Comparison of ENCODE assay signal across 27 cellular contexts in the genomic region with DNA sequence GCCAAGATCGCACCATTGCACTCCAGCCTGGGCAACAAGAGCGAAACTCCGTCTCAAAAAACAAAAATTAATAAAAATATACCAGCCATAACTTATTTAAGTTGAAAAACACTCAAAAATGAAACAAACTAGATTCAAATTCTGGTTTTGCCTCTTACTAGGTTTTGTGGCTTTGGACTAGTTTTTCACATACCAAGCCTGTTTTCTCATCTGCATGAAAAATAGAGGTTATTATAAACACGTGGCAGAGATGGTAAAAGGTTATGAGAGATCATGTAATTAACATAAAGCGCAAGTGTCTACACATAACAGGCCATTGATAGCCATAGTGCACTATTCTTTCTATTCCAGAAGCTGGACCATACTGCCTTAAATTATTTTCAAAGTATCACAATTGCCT. TPM values are rescaled to one million over a fixed set of nuclear protein-coding genes. Genes with fewer than 3 reads are reported as not detected.
DNase-seq lines count a peak whose midpoint lies in the region; TF ChIP-seq lines count a peak whose summit lies in the region.
"Had no signal": no experiment of that assay in that cellular context is flagged by ENCODE, and none has a peak within 500 bp of the region (broad histone marks: within the 10 kb centered on the region; RNA-seq: fewer than 3 reads in every experiment).

No MANE protein-coding gene starts in this region.

- H3K27ac Mint-ChIP-seq in HFFc6, result peak overlapping the region; percentile 82
- H3K27ac Mint-ChIP-seq: activated CD8-positive, alpha-beta T cell treated with anti-CD3 and anti-CD28 coated beads for 36 hours; activated naive CD4-positive, alpha-beta T cell treated with anti-CD3 and anti-CD28 coated beads, Interleukin-2, amount 50 U/mL, for 24 hours; activated T-helper 17 cell treated with anti-CD3 and anti-CD28 coated beads, Interleukin-2, amount 50 U/mL, for 72 hours; CD4-positive, CD25-positive, alpha-beta regulatory T cell; GM23338; memory B cell; progenitor cell of endocrine pancreas; stimulated activated memory B cell treated with anti-CD40 and anti-IgM and Interleukin-4, amounts not matched to agents 10 μg/mL and 1 μg/mL and 100 μg/mL, for 72 hours; T-helper 17 cell had no signal

- H3K9me3 Mint-ChIP-seq in HFFc6, result no peaks in the 10 kb centered on the region
- H3K9me3 Mint-ChIP-seq: activated CD8-positive, alpha-beta T cell treated with anti-CD3 and anti-CD28 coated beads for 36 hours; activated naive CD4-positive, alpha-beta T cell treated with anti-CD3 and anti-CD28 coated beads, Interleukin-2, amount 50 U/mL, for 24 hours; activated T-helper 17 cell treated with anti-CD3 and anti-CD28 coated beads, Interleukin-2, amount 50 U/mL, for 72 hours; CD4-positive, CD25-positive, alpha-beta regulatory T cell; GM23338; memory B cell; stimulated activated memory B cell treated with anti-CD40 and anti-IgM and Interleukin-4, amounts not matched to agents 10 μg/mL and 1 μg/mL and 100 μg/mL, for 72 hours had no signal

- H3K27ac ChIP-seq in angular gyrus (ENCODE audit: low read depth, low read length) (peak overlapping the region; percentile 66), fibroblast of lung (ENCODE audit: insufficient read depth, low read length) (no peak overlapping the region)
- H3K27ac ChIP-seq: right lobe of liver, suprapubic skin had no signal

- no peak overlapping the region for H3K9ac ChIP-seq in fibroblast of lung (ENCODE audit: insufficient read depth, low read length)
- H3K9ac ChIP-seq in skeletal muscle satellite cell (ENCODE audit: low read depth, low read length), result peak overlapping the region; percentile 40

- H3K4me3 ChIP-seq in fibroblast of lung (replicated peaks in 1 of 4; ENCODE audit: control extremely low read depth in 1 of 4, insufficient read depth in 1 of 4, low read depth in 3 of 4, low read length in 4 of 4), result no peak overlapping the region
- H3K4me3 ChIP-seq in skeletal muscle satellite cell (ENCODE audit: low read length), result no peak overlapping the region
- H3K4me3 ChIP-seq: GM23338, right lobe of liver, suprapubic skin had no signal

- no peaks in the 10 kb centered on the region for H3K79me2 ChIP-seq in fibroblast of lung (ENCODE audit: control insufficient read depth, insufficient read depth, low read length)

- H3K36me3 ChIP-seq in fibroblast of lung (ENCODE audit: control insufficient read depth, insufficient read depth, low read length) (no peaks in the 10 kb centered on the region), skeletal muscle satellite cell (ENCODE audit: insufficient read depth, low read length) (no peaks in the 10 kb centered on the region)
- H3K36me3 ChIP-seq: right lobe of liver, suprapubic skin had no signal

- TF ChIP-seq CTCF in HFFc6 (IDR thresholded peaks at IDR 0.05) (no peak), fibroblast of lung (conservative IDR thresholded peaks at IDR 0.05 in 1 of 2, IDR thresholded peaks at IDR 0.05 in 1 of 2; ENCODE audit: low read depth in 1 of 2, low read length in 2 of 2) (no peak)

- no peaks in the 10 kb centered on the region for H3K27me3 ChIP-seq in fibroblast of lung (ENCODE audit: control insufficient read depth, insufficient read depth, low read length)
- no peaks in the 10 kb centered on the region for H3K27me3 ChIP-seq in skeletal muscle satellite cell (ENCODE audit: control insufficient read depth, insufficient read depth, low read length)
- H3K27me3 ChIP-seq: right lobe of liver, suprapubic skin had no signal

- H3K36me3 Mint-ChIP-seq in HFFc6 (ENCODE audit: low read depth), result no peaks in the 10 kb centered on the region
- H3K36me3 Mint-ChIP-seq: activated naive CD4-positive, alpha-beta T cell treated with anti-CD3 and anti-CD28 coated beads, Interleukin-2, amount 50 U/mL, for 24 hours; CD4-positive, CD25-positive, alpha-beta regulatory T cell; memory B cell; stimulated activated memory B cell treated with anti-CD40 and anti-IgM and Interleukin-4, amounts not matched to agents 10 μg/mL and 1 μg/mL and 100 μg/mL, for 72 hours had no signal

- peak overlapping the region; percentile 18; the same call in 1 of the 2 replicates for H3K4me3 Mint-ChIP-seq in HFFc6
- H3K4me3 Mint-ChIP-seq: activated CD8-positive, alpha-beta T cell treated with anti-CD3 and anti-CD28 coated beads for 36 hours; activated naive CD4-positive, alpha-beta T cell treated with anti-CD3 and anti-CD28 coated beads, Interleukin-2, amount 50 U/mL, for 24 hours; activated T-helper 17 cell treated with anti-CD3 and anti-CD28 coated beads, Interleukin-2, amount 50 U/mL, for 72 hours; CD4-positive, CD25-positive, alpha-beta regulatory T cell; GM23338; memory B cell; stimulated activated memory B cell treated with anti-CD40 and anti-IgM and Interleukin-4, amounts not matched to agents 10 μg/mL and 1 μg/mL and 100 μg/mL, for 72 hours; T-helper 17 cell had no signal

- peaks cover 59% of the 10 kb centered on the region for H3K4me1 Mint-ChIP-seq in HFFc6 (ENCODE audit: low read depth)
- H3K4me1 Mint-ChIP-seq: activated naive CD4-positive, alpha-beta T cell treated with anti-CD3 and anti-CD28 coated beads, Interleukin-2, amount 50 U/mL, for 24 hours; activated T-helper 17 cell treated with anti-CD3 and anti-CD28 coated beads, Interleukin-2, amount 50 U/mL, for 72 hours; CD4-positive, CD25-positive, alpha-beta regulatory T cell; memory B cell; stimulated activated memory B cell treated with anti-CD40 and anti-IgM and Interleukin-4, amounts not matched to agents 10 μg/mL and 1 μg/mL and 100 μg/mL, for 72 hours had no signal

- peaks cover 12% of the 10 kb centered on the region for H3K4me1 ChIP-seq in fibroblast of lung (ENCODE audit: control insufficient read depth, extremely low read depth, insufficient read depth, low read length)
- H3K4me1 ChIP-seq in skeletal muscle satellite cell (ENCODE audit: control insufficient read depth, insufficient read depth, low read length), result peaks cover 39% of the 10 kb centered on the region
- H3K4me1 ChIP-seq: right lobe of liver had no signal

- H3K27me3 Mint-ChIP-seq in HFFc6 (ENCODE audit: insufficient read depth), result no peaks in the 10 kb centered on the region
- H3K27me3 Mint-ChIP-seq: activated CD8-positive, alpha-beta T cell treated with anti-CD3 and anti-CD28 coated beads for 36 hours; CD4-positive, CD25-positive, alpha-beta regulatory T cell; progenitor cell of endocrine pancreas; stimulated activated memory B cell treated with anti-CD40 and anti-IgM and Interleukin-4, amounts not matched to agents 10 μg/mL and 1 μg/mL and 100 μg/mL, for 72 hours had no signal

- H3K9me3 ChIP-seq in fibroblast of lung (ENCODE audit: control insufficient read depth, insufficient read depth, low read depth, low read length) (no peaks in the 10 kb centered on the region), skeletal muscle satellite cell (replicated peaks; ENCODE audit: low read length) (no peaks in the 10 kb centered on the region)
- H3K9me3 ChIP-seq: right lobe of liver, suprapubic skin had no signal

- DNase-seq in HFFc6 (peak; percentile 30), fibroblast of lung (ENCODE audit: low read depth in 2 of 2) (peak; percentile 50 to 73), iPS-NIHi11 (ENCODE audit: low spot score) (no peak), T-helper 2 cell (no peak), NCI-H2171 treated with DMSO at 0.1 percent for 48 hours (lab: John Stamatoyannopoulos, UW) (no peak)
- DNase-seq: activated CD4-positive, CD25-positive, alpha-beta regulatory T cell treated with anti-CD3 and anti-CD28 coated beads, Interleukin-2, amount 50 U/mL, for 72 hours; activated CD8-positive, alpha-beta T cell treated with anti-CD3 and anti-CD28 coated beads for 36 hours; aorta; CD4-positive, CD25-positive, alpha-beta regulatory T cell; cerebellar nuclear complex; hypothalamus; NCI-H1092; NCI-H1694 treated with DMSO at 0.1 percent for 48 hours; NCI-H524; right lobe of liver; stimulated activated CD4-positive, alpha-beta T cell treated with anti-CD3 and anti-CD28 coated beads, Interleukin-4, amount 100 ng/mL, for 4 hours; T-helper 17 cell had no signal

- H3K4me2 ChIP-seq in fibroblast of lung (ENCODE audit: extremely low read depth, insufficient read depth, low read length) (no peak overlapping the region), skeletal muscle satellite cell (ENCODE audit: low read length) (no peak overlapping the region)
- H3K4me2 ChIP-seq: GM23338 had no signal

- H4K20me1 ChIP-seq in fibroblast of lung (ENCODE audit: control insufficient read depth, extremely low read depth, insufficient read depth, low read length), result no peaks in the 10 kb centered on the region

- H2AFZ ChIP-seq in fibroblast of lung (ENCODE audit: low read length), result no peak overlapping the region
- H2AFZ ChIP-seq: GM23338 had no signal

RNA-seq across cellular contexts. Expression of a gene that starts 35.5 kb away (rescaled TPM):
- under 1 TPM in 5 of 6 experiments, not detected in 1; 0.15 to 0.45 (median 0.31) TPM for total RNA-seq in HFFc6 (2021; fragmentation: NEBNext Ultra II Directional; extraction: Animal tissue kit (Norgen Biotek cat#: 25700))
- 0.26 and 0.83 TPM in 2 replicates for total RNA-seq in fibroblast of lung
- polyA plus RNA-seq in fibroblast of lung, result 0.75 and 1.6 TPM in 2 replicates
- polyA plus RNA-seq in fibroblast of lung (2012), result 0.33 and 1.1 TPM in 2 replicates
- not detected in 2 replicates for polyA minus RNA-seq in fibroblast of lung (ENCODE audit: low replicate concordance)
- 0.66 and 0.76 TPM in 2 replicates for total RNA-seq in skeletal muscle satellite cell (2012; rRNA removed)
- total RNA-seq: activated CD8-positive, alpha-beta T cell treated with anti-CD3 and anti-CD28 coated beads for 36 hours; activated T-helper 17 cell treated with anti-CD3 and anti-CD28 coated beads, Interleukin-2, amount 50 U/mL, for 72 hours; CD4-positive, CD25-positive, alpha-beta regulatory T cell; GM23338; left lobe of liver; progenitor cell of endocrine pancreas; right lobe of liver; suprapubic skin; T-helper 17 cell had no signal
- polyA plus RNA-seq: CD4-positive, CD25-positive, alpha-beta regulatory T cell; GM23338 had no signal

Comparison
In these comparisons a context has a peak if more than half of its experiments do, and no peak if none do; other contexts are left out.
1. DNase-seq: peak in HFFc6 (single experiment) and fibroblast of lung (2 of 2); none in iPS-NIHi11 (single experiment), T-helper 2 cell (0 of 5) and NCI-H2171 treated with DMSO at 0.1 percent for 48 hours (single experiment).